20 cellular contexts compared by ENCODE assay signal in genomic region chr16:23141959-23142740, GRCh38. TPM values are rescaled to one million over a fixed set of nuclear protein-coding genes. Genes with fewer than 3 reads are reported as not detected.
DNase-seq lines count a peak whose midpoint lies in the region; TF ChIP-seq lines count a peak whose summit lies in the region.
"Had no signal": no experiment of that assay in that cellular context is flagged by ENCODE, and none has a peak within 500 bp of the region (broad histone marks: within the 10 kb centered on the region; RNA-seq: fewer than 3 reads in every experiment).

No MANE protein-coding gene starts in this region.

- no peaks in the 10 kb centered on the region for H3K9me3 ChIP-seq in Loucy (ENCODE audit: insufficient read depth, low read depth, low read length)
- no peaks in the 10 kb centered on the region for H3K9me3 ChIP-seq in hepatocyte (ENCODE audit: low read depth)
- H3K9me3 ChIP-seq in stomach smooth muscle (ENCODE audit: control insufficient read depth in 2 of 2, low read length in 2 of 2), result no peaks in the 10 kb centered on the region

- peaks cover 27% of the 10 kb centered on the region for H3K4me1 ChIP-seq in Loucy (ENCODE audit: insufficient read depth, low read length, poor library complexity, severe bottlenecking)
- peaks cover 11% of the 10 kb centered on the region for H3K4me1 ChIP-seq in hepatocyte (ENCODE audit: insufficient read depth)
- H3K4me1 ChIP-seq in stomach smooth muscle (ENCODE audit: control insufficient read depth, insufficient read depth, low read length), result peaks cover 13% of the 10 kb centered on the region

- H2AFZ ChIP-seq in Loucy (ENCODE audit: low read length) (no peak overlapping the region), hepatocyte (no peak overlapping the region)

- WGBS in hepatocyte (ENCODE audit: low lambda C conversion rate, missing lambda C conversion rate), result 53% methylated on average over 7 of the region's 7 CpGs

- TF ChIP-seq CTCF in Loucy (conservative IDR thresholded peaks at IDR 0.05; ENCODE audit: low read length), result no peak
- TF ChIP-seq CTCF in hepatocyte (IDR thresholded peaks at IDR 0.05; ENCODE audit: poor library complexity), result no peak

- H3K9me2 ChIP-seq in Loucy (replicated peaks; ENCODE audit: low read depth, low read length) (no peaks in the 10 kb centered on the region), hepatocyte (replicated peaks; ENCODE audit: insufficient read depth) (no peaks in the 10 kb centered on the region)

- H3K9ac ChIP-seq in Loucy (ENCODE audit: low read depth, low read length, poor library complexity, severe bottlenecking), result no peak overlapping the region
- H3K9ac ChIP-seq in stomach smooth muscle (ENCODE audit: low read length in 2 of 2), result peak overlapping the region in 1 of 2 donors; percentile 21

- H3K4me2 ChIP-seq in Loucy (ENCODE audit: low read depth, low read length, poor library complexity, severe bottlenecking), result peak overlapping the region; percentile 21
- H3K4me2 ChIP-seq in hepatocyte, result peak overlapping the region; percentile 18

- H3K27me3 ChIP-seq in Loucy (ENCODE audit: insufficient read depth, low read length, poor library complexity, severe bottlenecking), result no peaks in the 10 kb centered on the region
- no peaks in the 10 kb centered on the region for H3K27me3 ChIP-seq in hepatocyte
- H3K27me3 ChIP-seq in stomach smooth muscle (ENCODE audit: control insufficient read depth in 1 of 2, insufficient read depth in 2 of 2, low read length in 2 of 2), result no peaks in the 10 kb centered on the region

- H3F3A ChIP-seq in Loucy (ENCODE audit: low read depth), result no peaks in the 10 kb centered on the region

- H3K79me2 ChIP-seq in Loucy (ENCODE audit: insufficient read depth, low read length) (peaks cover 30% of the 10 kb centered on the region), hepatocyte (peaks cover 76% of the 10 kb centered on the region)

- H3K36me3 ChIP-seq in Loucy (ENCODE audit: insufficient read depth, low read length) (no peaks in the 10 kb centered on the region), hepatocyte (replicated peaks; ENCODE audit: insufficient read depth, low read depth) (no peaks in the 10 kb centered on the region), stomach smooth muscle (ENCODE audit: control insufficient read depth in 2 of 2, insufficient read depth in 2 of 2, low read length in 2 of 2) (no peaks in the 10 kb centered on the region)

- H4K20me1 ChIP-seq in Loucy (ENCODE audit: insufficient read depth, low read length, poor library complexity, severe bottlenecking) (peaks cover 8% of the 10 kb centered on the region), hepatocyte (ENCODE audit: insufficient read depth, poor library complexity, severe bottlenecking) (peaks cover under 1% of the 10 kb centered on the region)

- CTCF ChIA-PET in HEK293T (lab: Yijun Ruan, JAX), result interaction anchor here (0.6 to 0.7 kb wide), 2 partner anchors 155 to 1580 kb away, joined by 3 read pairs; no protein-coding TSS in a partner anchor

- DNase-seq in epithelial cell of prostate (ENCODE audit: low read depth, low spot score) (peak; percentile 74), hepatocyte (ENCODE audit: low spot score) (no peak), dedifferentiated amniotic fluid mesenchymal stem cell (ENCODE audit: extremely low spot score) (no peak), HEK293T (ENCODE audit: extremely low spot score) (no peak)
- DNase-seq in activated CD8-positive, alpha-beta memory T cell treated with anti-CD3 and anti-CD28 coated beads for 24 hours, result no peak
- DNase-seq in stimulated activated CD4-positive, alpha-beta T cell treated with anti-CD3 and anti-CD28 coated beads, Interleukin-1b, Interleukin-23, amount 100 ng/mL, for 48 hours, result no peak
- DNase-seq: activated B cell treated with CpG ODN at 0.5 μM for 24 hours; activated CD8-positive, alpha-beta T cell treated with anti-CD3 and anti-CD28 coated beads for 36 hours; activated T-cell treated with anti-CD3 and anti-CD28 coated beads, Interleukin-2, amount 50 U/mL, for 48 hours; CD8-positive, alpha-beta memory T cell; DMS79 treated with DMSO at 0.1 percent for 48 hours; effector memory CD4-positive, alpha-beta T cell; foreskin melanocyte; NCI-H1930; NCI-H446 treated with DMSO at 0.1 percent for 48 hours had no signal

- H3K27ac ChIP-seq in epithelial cell of prostate, result peak overlapping the region; percentile 60
- peak overlapping the region; percentile 47 for H3K27ac ChIP-seq in hepatocyte
- peak overlapping the region; percentile 7 for H3K27ac ChIP-seq in stomach smooth muscle (ENCODE audit: low read length)

- POLR2A ChIA-PET in HEK293T (lab: Yijun Ruan, JAX), result no interaction called here

- H3K4me3 ChIP-seq in Loucy (ENCODE audit: low read length, poor library complexity, severe bottlenecking), result no peak overlapping the region
- H3K4me3 ChIP-seq in hepatocyte, result no peak overlapping the region
- peak overlapping the region in 1 of 2 donors; percentile 30 for H3K4me3 ChIP-seq in stomach smooth muscle (ENCODE audit: low read length in 2 of 2)

TF ChIP-seq in HEK293T, 16 proteins besides CTCF, POLR2A, EP300 and RAD21:
- TF ChIP-seq FOXA1 (IDR thresholded peaks at IDR 0.05) (no peak), ARNT (IDR thresholded peaks at IDR 0.05) (no peak), BHLHE40 (IDR thresholded peaks at IDR 0.05; ENCODE audit: borderline replicate concordance) (no peak), SUZ12 (IDR thresholded peaks at IDR 0.05) (no peak), LEF1 (IDR thresholded peaks at IDR 0.05; ENCODE audit: borderline replicate concordance) (no peak), FOXK2 (IDR thresholded peaks at IDR 0.05) (no peak), TARDBP (IDR thresholded peaks at IDR 0.05) (no peak), HDGF (IDR thresholded peaks at IDR 0.05; ENCODE audit: borderline replicate concordance) (no peak), FOXM1 (IDR thresholded peaks at IDR 0.05; ENCODE audit: borderline replicate concordance) (no peak), ZNF384 (IDR thresholded peaks at IDR 0.05) (no peak)

RNA-seq across cellular contexts. Expression of gene USP31, which starts 7.1 kb away (rescaled TPM):
- 5.7 and 6.4 TPM in 2 replicates for total RNA-seq in hepatocyte
- polyA plus RNA-seq in hepatocyte, result 2.1 and 3.3 TPM in 2 replicates

RNA-seq across cellular contexts. Expression of gene SCNN1G, which starts 40.4 kb away (rescaled TPM):
- total RNA-seq in hepatocyte, result 0.08 and 0.23 TPM in 2 replicates
- polyA plus RNA-seq in hepatocyte, result 0.23 and 0.69 TPM in 2 replicates
- total RNA-seq: activated B cell treated with CpG ODN at 0.5 μM for 24 hours; activated CD8-positive, alpha-beta T cell treated with anti-CD3 and anti-CD28 coated beads for 36 hours; CD8-positive, alpha-beta memory T cell; mesothelial cell of epicardium; T-helper 1 cell treated with Interleukin-12 subunit alpha and Interleukin-12 subunit beta and Interleukin-4 antibody, amounts not matched to agents 30 ng/mL and 1 ng/mL, for 36 hours had no signal
- polyA plus RNA-seq: CD8-positive, alpha-beta memory T cell; neural cell had no signal

Comparison
In these comparisons a context has a peak if more than half of its experiments do, and no peak if none do; other contexts are left out.
1. H3K27ac ChIP-seq: peak in every context shown above with its lines; median percentile 60 in epithelial cell of prostate; 47 in hepatocyte; 7 in stomach smooth muscle.